Comparison of ENCODE assay signal across 9 cellular contexts in genomic region chr13:99215466-99215865, GRCh38. TPM values are rescaled to one million over a fixed set of nuclear protein-coding genes. Genes with fewer than 3 reads are reported as not detected.
DNase-seq lines count a peak whose midpoint lies in the region; ATAC-seq and TF ChIP-seq lines count a peak whose summit lies in the region.
"Had no signal": no experiment of that assay in that cellular context is flagged by ENCODE, and none has a peak within 500 bp of the region (broad histone marks: within the 10 kb centered on the region; RNA-seq: fewer than 3 reads in every experiment).

No MANE protein-coding gene starts in this region.

- TF ChIP-seq CTCF in Panc1 (IDR thresholded peaks at IDR 0.05) (no peak), foreskin keratinocyte (conservative IDR thresholded peaks at IDR 0.05) (no peak)

- BruUV-seq in Panc1 (replicated peaks; lab: Mats Ljungman, UMichigan) = TSS peak; percentile 14

- DNase-seq in Panc1 (ENCODE audit: low read depth, low spot score) = no peak
- DNase-seq in activated CD8-positive, alpha-beta memory T cell treated with anti-CD3 and anti-CD28 coated beads, Interleukin-2, amount 50 U/mL, for 48 hours = peak; percentile 76
- DNase-seq in foreskin keratinocyte = no peak
- peak; percentile 32 for DNase-seq in stimulated activated naive CD4-positive, alpha-beta T cell treated with Interleukin-2 at 50 U/mL for 16 hours (lab: John Stamatoyannopoulos, UW)
- DNase-seq: hippocampal formation, NCI-H345 had no signal

- no peaks in the 10 kb centered on the region for H3K27me3 ChIP-seq in Panc1 (ENCODE audit: control insufficient read depth, insufficient read depth, low read length)
- H3K27me3 ChIP-seq in foreskin keratinocyte = no peaks in the 10 kb centered on the region

- H3K4me1 ChIP-seq in Panc1 (ENCODE audit: control insufficient read depth, insufficient read depth, low read length) (no peaks in the 10 kb centered on the region; the same call in 1 of the 2 replicates), foreskin keratinocyte (peaks cover 14% of the 10 kb centered on the region)

- CTCF ChIA-PET in Panc1 (lab: Charles Lee) = no interaction called here

- H3K4me3 ChIP-seq in Panc1 (ENCODE audit: low read depth in 2 of 2, low read length in 2 of 2) = no peak overlapping the region

- H3K9me3 ChIP-seq in Panc1 (ENCODE audit: control insufficient read depth, insufficient read depth, low read depth, low read length) = no peaks in the 10 kb centered on the region

- H3K36me3 ChIP-seq in Panc1 (ENCODE audit: control insufficient read depth, insufficient read depth, low read length) = no peaks in the 10 kb centered on the region

- POLR2A ChIA-PET in Panc1 (lab: Charles Lee) = no interaction called here

- ATAC-seq in Panc1 (no peak), foreskin keratinocyte (peak; percentile 54), HG03039 (IDR thresholded peaks at IDR 0.05; ENCODE audit: unreplicated experiment) (no peak), HG03460 (IDR thresholded peaks at IDR 0.05; ENCODE audit: unreplicated experiment) (no peak), GM21423 (IDR thresholded peaks at IDR 0.05; ENCODE audit: unreplicated experiment) (no peak)

- in situ Hi-C loops in Panc1 (cut with HindIII; ENCODE audit: low pct_unique_long_range_greater_than_20kb, low sequenced_read_pairs) = no loop called here

- intact Hi-C loops in Panc1 (cut with micrococcal nuclease; ENCODE audit: unreplicated experiment) = no loop called here

- H3K27ac ChIP-seq in Panc1 (ENCODE audit: low read length) (no peak overlapping the region), foreskin keratinocyte (peak overlapping the region; percentile 20)

RNA-seq across cellular contexts. Expression of gene UBAC2, which starts 14.8 kb away (rescaled TPM):
- total RNA-seq in Panc1 (2021; ENCODE audit: unreplicated experiment) (40.8 TPM), foreskin keratinocyte (55.5 and 56.3 TPM in 2 replicates)
- polyA plus RNA-seq in Panc1 (2012; ENCODE audit: insufficient read length) = 38.5 TPM
- 56.1 and 62.1 TPM in 2 replicates for polyA plus RNA-seq in foreskin keratinocyte

RNA-seq across cellular contexts. Expression of gene GPR18, which starts 42.7 kb away (rescaled TPM):
- total RNA-seq in Panc1 (2021; ENCODE audit: unreplicated experiment) = not detected
- polyA plus RNA-seq in Panc1 (2012; ENCODE audit: insufficient read length) = not detected
- total RNA-seq in foreskin keratinocyte = not detected in 2 replicates
- not detected in 2 replicates for polyA plus RNA-seq in foreskin keratinocyte

Comparison
In these comparisons a context has a peak if more than half of its experiments do, and no peak if none do; other contexts are left out.
1. DNase-seq: peak in activated CD8-positive, alpha-beta memory T cell treated with anti-CD3 and anti-CD28 coated beads, Interleukin-2, amount 50 U/mL, for 48 hours (single experiment) and stimulated activated naive CD4-positive, alpha-beta T cell treated with Interleukin-2 at 50 U/mL for 16 hours (single experiment); none in Panc1 (single experiment) and foreskin keratinocyte (0 of 2).